In the genomic region with DNA sequence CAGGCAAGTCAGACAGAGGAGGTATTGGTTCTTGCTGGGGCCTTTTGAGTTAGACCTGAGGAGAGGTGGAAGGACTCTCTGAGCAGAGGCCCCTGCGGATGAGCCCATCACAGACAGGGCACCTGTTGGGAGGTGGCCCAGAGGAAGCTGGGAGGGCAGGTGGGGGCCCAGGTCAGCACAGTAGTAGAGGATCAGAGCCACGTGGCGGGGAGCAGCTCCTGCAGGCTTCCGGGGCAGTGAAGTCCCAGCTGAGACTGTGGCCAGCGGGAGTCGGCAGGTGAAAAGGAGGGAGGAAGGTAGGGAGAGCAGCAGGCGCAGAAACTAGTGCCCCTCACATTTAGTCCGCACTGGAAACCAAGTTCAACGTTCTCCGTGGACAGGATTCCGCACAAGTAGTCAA, we compare ENCODE assay signal across 22 cellular contexts.
DNase-seq lines count a peak whose midpoint lies in the region; ATAC-seq, FAIRE-seq and TF ChIP-seq lines count a peak whose summit lies in the region.
"Had no signal": no experiment of that assay in that cellular context is flagged by ENCODE, and none has a peak within 500 bp of the region (broad histone marks: within the 10 kb centered on the region; RNA-seq: fewer than 3 reads in every experiment).

No MANE protein-coding gene starts in this region.

- H3K9ac ChIP-seq in OCI-LY1 (ENCODE audit: low read length) (no peak overlapping the region), keratinocyte (ENCODE audit: control insufficient read depth, extremely low read depth, insufficient read depth, low read length) (no peak overlapping the region)
- H3K9ac ChIP-seq: KMS-11 had no signal

- H3K9me3 Mint-ChIP-seq in Caco-2 (ENCODE audit: unreplicated experiment): no peaks in the 10 kb centered on the region
- H3K9me3 Mint-ChIP-seq in stimulated activated memory B cell treated with anti-CD40 and anti-IgM and Interleukin-4, amounts not matched to agents 10 μg/mL and 1 μg/mL and 100 μg/mL, for 72 hours: peaks cover 4% of the 10 kb centered on the region

- dilution Hi-C loops in keratinocyte (cut with MboI; ENCODE audit: extremely low pct_ligation_motif_present, low sequenced_read_pairs): no loop called here

- H3K27me3 ChIP-seq in Caco-2 (replicated peaks; ENCODE audit: control insufficient read depth, insufficient read depth, low read length): no peaks in the 10 kb centered on the region
- H3K27me3 ChIP-seq in OCI-LY1 (ENCODE audit: insufficient read depth, low read length): no peaks in the 10 kb centered on the region
- no peaks in the 10 kb centered on the region for H3K27me3 ChIP-seq in keratinocyte (ENCODE audit: control insufficient read depth, extremely low read depth, insufficient read depth, low read length)
- H3K27me3 ChIP-seq: foreskin keratinocyte, right atrium auricular region, SJSA1 had no signal

- H3F3A ChIP-seq in OCI-LY1 (ENCODE audit: insufficient read depth, low read length): no peaks in the 10 kb centered on the region

- no peaks in the 10 kb centered on the region for H3K36me3 Mint-ChIP-seq in Caco-2 (ENCODE audit: insufficient read depth, unreplicated experiment)
- H3K36me3 Mint-ChIP-seq in stimulated activated memory B cell treated with anti-CD40 and anti-IgM and Interleukin-4, amounts not matched to agents 10 μg/mL and 1 μg/mL and 100 μg/mL, for 72 hours: peaks cover 9% of the 10 kb centered on the region

- H3K79me2 ChIP-seq in OCI-LY1 (ENCODE audit: insufficient read depth, low read length): no peaks in the 10 kb centered on the region
- H3K79me2 ChIP-seq in keratinocyte (ENCODE audit: control insufficient read depth, insufficient read depth, low read length): no peaks in the 10 kb centered on the region

- H3K27me3 Mint-ChIP-seq in Caco-2 (ENCODE audit: insufficient read depth, unreplicated experiment): no peaks in the 10 kb centered on the region
- H3K27me3 Mint-ChIP-seq in stimulated activated memory B cell treated with anti-CD40 and anti-IgM and Interleukin-4, amounts not matched to agents 10 μg/mL and 1 μg/mL and 100 μg/mL, for 72 hours: no peaks in the 10 kb centered on the region

- H3K9me2 ChIP-seq in OCI-LY1 (ENCODE audit: low read depth, low read length): no peaks in the 10 kb centered on the region

- no peak for DNase-seq in Caco-2
- DNase-seq in keratinocyte (ENCODE audit: low read depth, low spot score): no peak
- no peak for DNase-seq in left colon
- DNase-seq in occipital lobe (lab: John Stamatoyannopoulos, UW): no peak
- DNase-seq: activated CD8-positive, alpha-beta memory T cell treated with anti-CD3 and anti-CD28 coated beads for 24 hours; amniotic stem cell; DND-41; effector memory CD8-positive, alpha-beta T cell; NCI-H146; NK-92 treated with Interleukin-12 subunit alpha and Interleukin-12 subunit beta, amount 100 ng/mL, for 24 hours had no signal

- no peaks in the 10 kb centered on the region; the same call in 1 of the 2 replicates for H3K4me1 ChIP-seq in Caco-2
- H3K4me1 ChIP-seq in OCI-LY1 (ENCODE audit: insufficient read depth, low read length, severe bottlenecking): peaks cover 28% of the 10 kb centered on the region
- peaks cover 7% of the 10 kb centered on the region for H3K4me1 ChIP-seq in keratinocyte (ENCODE audit: control insufficient read depth, extremely low read depth, insufficient read depth, low read length)
- H3K4me1 ChIP-seq: foreskin keratinocyte, SJSA1 had no signal

- BruUV-seq in Caco-2 (replicated peaks; lab: Mats Ljungman, UMichigan): no TSS peak

- CTCF ChIA-PET in Caco-2 (lab: Charles Lee): interaction anchor here (1.4 kb wide), 1 partner anchor 8 kb away, joined by 4 read pairs; no protein-coding TSS in a partner anchor

- no peak overlapping the region for H3K4me3 ChIP-seq in Caco-2 (ENCODE audit: low read depth, low read length)
- peak overlapping the region; percentile 41 for H3K4me3 ChIP-seq in OCI-LY1 (ENCODE audit: low read depth, low read length, poor library complexity, severe bottlenecking)
- peak overlapping the region in 1 of 3 experiments; percentile 32 for H3K4me3 ChIP-seq in keratinocyte (ENCODE audit: control insufficient read depth in 2 of 3, extremely low read depth in 1 of 3, insufficient read depth in 2 of 3, low read depth in 1 of 3, low read length in 3 of 3)
- H3K4me3 ChIP-seq: SJSA1 had no signal

- H3K4me3 Mint-ChIP-seq in Caco-2 (ENCODE audit: unreplicated experiment): peak overlapping the region; percentile 82
- H3K4me3 Mint-ChIP-seq in stimulated activated memory B cell treated with anti-CD40 and anti-IgM and Interleukin-4, amounts not matched to agents 10 μg/mL and 1 μg/mL and 100 μg/mL, for 72 hours: peak overlapping the region; percentile 4

- no peak for ATAC-seq in stimulated activated memory B cell treated with anti-CD40 and anti-IgM and Interleukin-4, amounts not matched to agents 10 μg/mL and 1 μg/mL and 100 μg/mL, for 72 hours
- ATAC-seq in left colon: no peak
- ATAC-seq in GM18868 (IDR thresholded peaks at IDR 0.05; ENCODE audit: unreplicated experiment): no peak

- H3K36me3 ChIP-seq in Caco-2 (ENCODE audit: control insufficient read depth, insufficient read depth, low read length) (no peaks in the 10 kb centered on the region), OCI-LY1 (ENCODE audit: insufficient read depth, low read length) (no peaks in the 10 kb centered on the region), keratinocyte (ENCODE audit: control insufficient read depth in 2 of 2, extremely low read depth in 1 of 2, insufficient read depth in 2 of 2, low read length in 2 of 2) (no peaks in the 10 kb centered on the region)
- H3K36me3 ChIP-seq: heart right ventricle, right atrium auricular region, SJSA1, thoracic aorta had no signal

- H3K4me2 ChIP-seq in OCI-LY1 (ENCODE audit: low read length): peak overlapping the region; percentile 54
- peak overlapping the region; percentile 79 for H3K4me2 ChIP-seq in keratinocyte (ENCODE audit: control insufficient read depth, extremely low read depth, insufficient read depth, low read depth, low read length)
- H3K4me2 ChIP-seq: KMS-11 had no signal

- intact Hi-C loops in Caco-2 (cut with micrococcal nuclease; ENCODE audit: unreplicated experiment): no loop called here
- intact Hi-C loops in left colon (cut with DNase I, micrococcal nuclease): no loop called here

- H4K20me1 ChIP-seq in OCI-LY1 (ENCODE audit: insufficient read depth, low read length) (no peaks in the 10 kb centered on the region), keratinocyte (ENCODE audit: control insufficient read depth, extremely low read depth, insufficient read depth, low read length) (no peaks in the 10 kb centered on the region)

- H2AFZ ChIP-seq in OCI-LY1 (ENCODE audit: low read length): no peak overlapping the region
- H2AFZ ChIP-seq in keratinocyte (ENCODE audit: control insufficient read depth, low read length): no peak overlapping the region

- no peak for FAIRE-seq in keratinocyte (lab: Jason Lieb, UNC)
- FAIRE-seq: bronchial epithelial cell had no signal

- TF ChIP-seq CTCF in Caco-2 (IDR thresholded peaks at IDR 0.05; ENCODE audit: insufficient read depth in 1 of 2, low read depth in 1 of 2, low read length in 1 of 2, severe bottlenecking in 1 of 2, unreplicated experiment in 1 of 2): no peak
- no peak for TF ChIP-seq CTCF in OCI-LY1 (IDR thresholded peaks at IDR 0.05; ENCODE audit: low read length)
- no peak for TF ChIP-seq CTCF in keratinocyte (optimal IDR thresholded peaks at IDR 0.05 in 1 of 3, IDR thresholded peaks at IDR 0.05 in 1 of 3, conservative IDR thresholded peaks at IDR 0.05 in 1 of 3; ENCODE audit: extremely low read depth in 1 of 3, insufficient read depth in 2 of 3, low read length in 3 of 3)

- peak overlapping the region; percentile 52 for H3K27ac Mint-ChIP-seq in Caco-2 (ENCODE audit: unreplicated experiment)
- H3K27ac Mint-ChIP-seq in stimulated activated memory B cell treated with anti-CD40 and anti-IgM and Interleukin-4, amounts not matched to agents 10 μg/mL and 1 μg/mL and 100 μg/mL, for 72 hours: peak overlapping the region; percentile 82
- H3K27ac Mint-ChIP-seq: activated CD4-positive, alpha-beta T cell treated with anti-CD3 and anti-CD28 coated beads for 36 hours; effector memory CD8-positive, alpha-beta T cell had no signal

- H3K27ac ChIP-seq in OCI-LY1 (ENCODE audit: low read depth, low read length, poor library complexity, severe bottlenecking) (no peak overlapping the region), keratinocyte (ENCODE audit: control insufficient read depth, insufficient read depth, low read length) (no peak overlapping the region)
- H3K27ac ChIP-seq: coronary artery, heart right ventricle, KMS-11, right atrium auricular region, SJSA1, thoracic aorta had no signal

- H3K9me3 ChIP-seq in Caco-2: no peaks in the 10 kb centered on the region
- H3K9me3 ChIP-seq in OCI-LY1 (ENCODE audit: low read length): 0 out of 2 replicates have a peak, but pooled peaks cover 2% of the 10 kb centered on the region
- H3K9me3 ChIP-seq in keratinocyte (ENCODE audit: control insufficient read depth, low read depth, low read length): no peaks in the 10 kb centered on the region
- H3K9me3 ChIP-seq: SJSA1, thoracic aorta had no signal

- no peaks in the 10 kb centered on the region for H3K9me1 ChIP-seq in keratinocyte (ENCODE audit: control insufficient read depth, extremely low read depth, insufficient read depth, low read length)

- peaks cover 5% of the 10 kb centered on the region for H3K4me1 Mint-ChIP-seq in Caco-2 (ENCODE audit: low read depth, unreplicated experiment)
- peaks cover 15% of the 10 kb centered on the region for H3K4me1 Mint-ChIP-seq in stimulated activated memory B cell treated with anti-CD40 and anti-IgM and Interleukin-4, amounts not matched to agents 10 μg/mL and 1 μg/mL and 100 μg/mL, for 72 hours

- POLR2A ChIA-PET in Caco-2 (lab: Charles Lee): interaction anchor here (1.2 kb wide), 1 partner anchor 69 kb away, joined by 5 read pairs; no protein-coding TSS in a partner anchor
